Comparison of ENCODE assay signal across 23 cellular contexts in the genomic region with DNA sequence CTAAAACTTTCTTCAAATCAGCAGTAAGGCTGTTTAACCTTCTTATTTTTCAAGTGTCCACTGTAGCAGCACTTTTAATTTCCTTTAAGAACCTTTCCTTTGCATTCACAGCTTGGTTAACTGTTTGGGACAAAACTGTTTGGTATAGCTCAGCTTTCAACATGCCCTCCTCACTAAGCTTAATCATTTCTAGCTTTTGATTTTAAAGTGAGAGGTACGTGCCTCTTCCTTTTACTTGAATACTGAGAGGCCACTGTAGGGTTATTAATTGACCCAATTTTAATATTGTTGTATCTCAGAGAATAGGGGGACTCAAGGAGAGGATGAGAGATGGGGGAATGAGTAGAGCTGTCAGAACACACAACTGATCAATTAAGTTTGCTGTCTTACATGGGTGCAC.
"Had no signal": no experiment of that assay in that cellular context is flagged by ENCODE, and none has a peak within 500 bp of the region (broad histone marks: within the 10 kb centered on the region; RNA-seq: fewer than 3 reads in every experiment).

No MANE protein-coding gene starts in this region.

- ATAC-seq: HepG2, SK-N-SH treated with all-trans-retinoic acid at 6 μM for 48 hours had no signal

- DNase-seq: IMR-90, Karpas-422, KG1, MG63, NCI-H1092, NCI-H1105 treated with DMSO at 0.1 percent for 48 hours, NCI-H1417 treated with DMSO at 0.1 percent for 48 hours, NCI-H146, NCI-H187, NCI-H2029, NCI-H2081 treated with DMSO at 0.1 percent for 48 hours, NCI-H2171, NCI-H226, NCI-H446, NCI-H510A, NCI-H524 treated with DMSO at 0.1 percent for 48 hours, NCI-H69, NCI-H774, Right ventricle myocardium superior, RPMI8226, SJCRH30 had no signal
